25 cellular contexts compared by ENCODE assay signal in genomic region chr20:33589059-33589458, GRCh38.
DNase-seq lines count a peak whose midpoint lies in the region; ATAC-seq lines count a peak whose summit lies in the region.
"Had no signal": no experiment of that assay in that cellular context is flagged by ENCODE, and none has a peak within 500 bp of the region (broad histone marks: within the 10 kb centered on the region; RNA-seq: fewer than 3 reads in every experiment).

No MANE protein-coding gene starts in this region.

- no peaks in the 10 kb centered on the region for H3K9me3 Mint-ChIP-seq in stimulated activated naive CD8-positive, alpha-beta T cell treated with anti-CD3 and anti-CD28 coated beads, Interleukin-15, amount 100 ng/mL, for 72 hours
- H3K9me3 Mint-ChIP-seq: GM23338 had no signal

- H3K27me3 Mint-ChIP-seq in stimulated activated naive CD8-positive, alpha-beta T cell treated with anti-CD3 and anti-CD28 coated beads, Interleukin-15, amount 100 ng/mL, for 72 hours, result no peaks in the 10 kb centered on the region

- H3K4me3 Mint-ChIP-seq in stimulated activated naive CD8-positive, alpha-beta T cell treated with anti-CD3 and anti-CD28 coated beads, Interleukin-15, amount 100 ng/mL, for 72 hours, result no peak overlapping the region
- H3K4me3 Mint-ChIP-seq: GM23338 had no signal

- ATAC-seq in stimulated activated naive CD8-positive, alpha-beta T cell treated with anti-CD3 and anti-CD28 coated beads, Interleukin-15, amount 100 ng/mL, for 72 hours, result no peak
- ATAC-seq: GM23338, K562, SK-N-SH treated with all-trans-retinoic acid at 6 μM for 48 hours had no signal

- DNase-seq in DMS53 (lab: John Stamatoyannopoulos, UW), result peak; percentile 41
- no peak for DNase-seq in DMS53 treated with DMSO at 0.1 percent for 48 hours (lab: John Stamatoyannopoulos, UW; ENCODE audit: unreplicated experiment)
- peak; percentile 18 for DNase-seq in COLO668 (lab: John Stamatoyannopoulos, UW; ENCODE audit: unreplicated experiment)
- peak; percentile 26 for DNase-seq in midbrain (lab: John Stamatoyannopoulos, UW)
- no peak for DNase-seq in stimulated activated naive CD8-positive, alpha-beta T cell treated with anti-CD3 and anti-CD28 coated beads, Interleukin-15, amount 100 ng/mL, for 72 hours
- DNase-seq in activated effector memory CD4-positive, alpha-beta T cell treated with anti-CD3 and anti-CD28 coated beads, Interleukin-2, amount 50 U/mL, for 16 hours, result no peak
- DNase-seq in NCI-H2196 (lab: John Stamatoyannopoulos, UW; ENCODE audit: unreplicated experiment), result no peak
- DNase-seq: AML-193, DMS 273 treated with DMSO at 0.1 percent for 48 hours, GF-D8, HCEC 1CT, MV-4-11, NCI-H1417 treated with DMSO at 0.1 percent for 48 hours, NCI-H187 treated with DMSO at 0.1 percent for 48 hours, NCI-H2171 treated with DMSO at 0.1 percent for 48 hours, NCI-H524, PC-9, SIG-M5 had no signal

- H3K27ac ChIP-seq in angular gyrus (ENCODE audit: low read depth, low read length), result peak overlapping the region; percentile 77
- H3K27ac ChIP-seq: 22Rv1, C4-2B, PC-9, RWPE1 had no signal

- H3K27ac Mint-ChIP-seq in stimulated activated naive CD8-positive, alpha-beta T cell treated with anti-CD3 and anti-CD28 coated beads, Interleukin-15, amount 100 ng/mL, for 72 hours, result no peak overlapping the region
- H3K27ac Mint-ChIP-seq: GM23338 had no signal

- peaks cover 7% of the 10 kb centered on the region for H3K4me1 Mint-ChIP-seq in stimulated activated naive CD8-positive, alpha-beta T cell treated with anti-CD3 and anti-CD28 coated beads, Interleukin-15, amount 100 ng/mL, for 72 hours

Comparison
In these comparisons a context has a peak if more than half of its experiments do, and no peak if none do; other contexts are left out.
1. DNase-seq: peak in DMS53 (single experiment), COLO668 (single experiment) and midbrain (single experiment); none in DMS53 treated with DMSO at 0.1 percent for 48 hours (single experiment), stimulated activated naive CD8-positive, alpha-beta T cell treated with anti-CD3 and anti-CD28 coated beads, Interleukin-15, amount 100 ng/mL, for 72 hours (0 of 2), activated effector memory CD4-positive, alpha-beta T cell treated with anti-CD3 and anti-CD28 coated beads, Interleukin-2, amount 50 U/mL, for 16 hours (single experiment) and NCI-H2196 (single experiment).